8 cellular contexts compared by ENCODE assay signal in the genomic region with DNA sequence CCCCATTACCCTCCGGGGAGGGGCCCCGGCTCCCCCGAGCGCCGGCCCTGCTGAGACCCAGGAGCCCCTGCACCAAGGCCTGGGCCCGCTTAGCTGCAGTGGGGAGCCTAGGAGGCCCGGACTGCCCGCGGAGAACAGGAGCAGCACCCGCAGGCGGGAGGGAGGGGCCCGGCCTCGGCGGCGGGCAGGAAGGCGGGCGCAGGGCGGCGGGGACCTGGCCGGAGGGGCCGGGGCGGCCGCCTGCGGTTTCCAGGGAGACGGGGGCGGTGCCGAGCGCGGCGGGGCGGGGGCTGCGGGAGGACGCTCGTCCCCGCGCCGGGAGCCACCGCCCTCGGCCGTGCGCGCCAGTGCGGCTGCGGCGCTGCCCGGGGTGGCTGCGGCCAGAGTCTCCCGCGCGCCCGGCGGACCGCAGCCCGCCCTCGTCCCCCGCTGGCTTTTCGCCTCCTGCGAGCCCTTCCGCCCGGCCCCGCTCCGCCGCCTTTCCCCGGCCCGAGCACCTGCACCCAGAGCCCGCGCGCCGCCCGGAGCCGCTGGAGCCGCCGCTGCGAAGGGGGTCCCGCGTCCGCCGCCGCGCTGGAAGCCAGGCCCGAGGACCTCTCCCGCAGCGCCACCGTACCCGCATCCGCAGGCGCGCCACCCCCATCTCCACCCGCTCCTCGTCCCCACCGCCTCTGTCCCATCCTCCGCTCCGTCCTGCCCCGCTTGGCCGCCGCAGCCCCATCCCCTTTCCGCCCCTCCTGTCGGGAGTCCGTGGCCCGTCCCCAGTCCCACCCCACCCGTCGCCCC. TPM values are rescaled to one million over a fixed set of nuclear protein-coding genes. Genes with fewer than 3 reads are reported as not detected.
DNase-seq lines count a peak whose midpoint lies in the region; ATAC-seq and TF ChIP-seq lines count a peak whose summit lies in the region.

No MANE protein-coding gene starts in this region.

- H3K36me3 ChIP-seq in mammary epithelial cell (ENCODE audit: insufficient read depth, low read length) = no peaks in the 10 kb centered on the region
- no peaks in the 10 kb centered on the region for H3K36me3 ChIP-seq in gastrocnemius medialis

- dilution Hi-C loops in mammary epithelial cell (cut with HindIII; ENCODE audit: low sequenced_read_pairs) = loop anchor here (5.0 kb wide), 1 partner anchor 65 kb away; no protein-coding TSS in a partner anchor

- peaks cover 76% of the 10 kb centered on the region for H3K4me1 ChIP-seq in mammary epithelial cell (ENCODE audit: insufficient read depth, low read length)
- peaks cover 37 to 39% of the 10 kb centered on the region in 2 donors for H3K4me1 ChIP-seq in gastrocnemius medialis

- H3K27ac ChIP-seq in mammary epithelial cell (ENCODE audit: insufficient read depth, low read depth, low read length) (no peak overlapping the region), gastrocnemius medialis (peak overlapping the region in 2 of 4 donors; percentile 11 to 31)

- in situ Hi-C loops in mammary epithelial cell (cut with MboI; ENCODE audit: low sequenced_read_pairs in 2 of 2) (no loop called here), gastrocnemius medialis (cut with MboI; ENCODE audit: low sequenced_read_pairs in 4 of 4) (no loop called here)

- no peak overlapping the region for H2AFZ ChIP-seq in mammary epithelial cell (ENCODE audit: low read depth, low read length)

- H3K27me3 ChIP-seq in mammary epithelial cell (ENCODE audit: insufficient read depth, low read length) (no peaks in the 10 kb centered on the region), gastrocnemius medialis (no peaks in the 10 kb centered on the region)

- CTCF ChIA-PET in mammary epithelial cell (lab: Charles Lee; ENCODE audit: low non-redundant PET) = no interaction called here

- H4K20me1 ChIP-seq in mammary epithelial cell (ENCODE audit: insufficient read depth, low read length) = peaks cover 13% of the 10 kb centered on the region

- H3K79me2 ChIP-seq in mammary epithelial cell (ENCODE audit: insufficient read depth, low read length) = peaks cover 93% of the 10 kb centered on the region

- WGBS in mammary epithelial cell (ENCODE audit: low coverage, missing lambda C conversion rate) = no CpG with 5 or more reads among the region's 102 CpGs

- ATAC-seq in gastrocnemius medialis (peak; percentile 55 to 83), GM21526 (IDR thresholded peaks at IDR 0.05; ENCODE audit: low FRiP score, unreplicated experiment) (no peak), GM18870 (IDR thresholded peaks at IDR 0.05; ENCODE audit: unreplicated experiment) (no peak), GM21423 (IDR thresholded peaks at IDR 0.05; ENCODE audit: unreplicated experiment) (no peak)

- no TSS peak for BruUV-seq in mammary epithelial cell (replicated peaks; lab: Mats Ljungman, UMichigan)

- no peak overlapping the region for H3K9ac ChIP-seq in mammary epithelial cell (ENCODE audit: insufficient read depth, low read length)

- peak overlapping the region; percentile 89 for H3K4me2 ChIP-seq in mammary epithelial cell (ENCODE audit: insufficient read depth, low read depth, low read length)

- peak overlapping the region; percentile 14 to 62 (median 50) for H3K4me3 ChIP-seq in mammary epithelial cell (replicated peaks in 1 of 3; ENCODE audit: insufficient read depth in 1 of 3, low read depth in 2 of 3, low read length in 3 of 3)
- H3K4me3 ChIP-seq in gastrocnemius medialis = peak overlapping the region; percentile 47 to 67 (median 53)

- TF ChIP-seq CTCF in mammary epithelial cell (conservative IDR thresholded peaks at IDR 0.05 in 1 of 2, IDR thresholded peaks at IDR 0.05 in 1 of 2; ENCODE audit: extremely low read depth in 1 of 2, insufficient read depth in 1 of 2, low read depth in 1 of 2, low read length in 2 of 2) = no peak
- no peak for TF ChIP-seq CTCF in gastrocnemius medialis (IDR thresholded peaks at IDR 0.05 in 4 of 5, conservative IDR thresholded peaks at IDR 0.05 in 1 of 5)

- DNase-seq in EL (peak; percentile 72), NCI-H2227 treated with DMSO at 0.1 percent for 48 hours (lab: John Stamatoyannopoulos, UW) (peak; percentile 37), mammary epithelial cell (peak; percentile 39), iPS-NIHi7 (ENCODE audit: extremely low spot score) (peak; percentile 82), gastrocnemius medialis (peak; percentile 50 to 64)

- peak; percentile 43 to 50 for TF ChIP-seq POLR2A in gastrocnemius medialis (IDR thresholded peaks at IDR 0.05)

- no peaks in the 10 kb centered on the region for H3K9me3 ChIP-seq in mammary epithelial cell (replicated peaks; ENCODE audit: insufficient read depth, low read length)
- H3K9me3 ChIP-seq in gastrocnemius medialis = no peaks in the 10 kb centered on the region

- intact Hi-C loops in mammary epithelial cell (cut with micrococcal nuclease) (loop anchor here (5.0 kb wide), 1 partner anchor 115 kb away; a partner anchor contains a TSS), gastrocnemius medialis (cut with DNase I; ENCODE audit: low total_unique reads) (no loop called here)

RNA-seq across cellular contexts. Expression of a gene that starts 17.2 kb away (rescaled TPM):
- total RNA-seq in mammary epithelial cell (100 to 1,000 TPM; 238 to 266 TPM), gastrocnemius medialis (100 to 1,000 TPM; 112 to 188 (median 180) TPM)
- 178 TPM for polyA plus RNA-seq in mammary epithelial cell
- polyA minus RNA-seq in mammary epithelial cell = 84.2 TPM

Comparison
In these comparisons a context has a peak if more than half of its experiments do, and no peak if none do; other contexts are left out.
1. ATAC-seq: peak in gastrocnemius medialis (2 of 2); none in GM21526 (single experiment), GM18870 (single experiment) and GM21423 (single experiment).
2. Peak in every context shown above with its lines, with median percentiles within 50 percentile points of each other: DNase-seq.